In the genomic region with DNA sequence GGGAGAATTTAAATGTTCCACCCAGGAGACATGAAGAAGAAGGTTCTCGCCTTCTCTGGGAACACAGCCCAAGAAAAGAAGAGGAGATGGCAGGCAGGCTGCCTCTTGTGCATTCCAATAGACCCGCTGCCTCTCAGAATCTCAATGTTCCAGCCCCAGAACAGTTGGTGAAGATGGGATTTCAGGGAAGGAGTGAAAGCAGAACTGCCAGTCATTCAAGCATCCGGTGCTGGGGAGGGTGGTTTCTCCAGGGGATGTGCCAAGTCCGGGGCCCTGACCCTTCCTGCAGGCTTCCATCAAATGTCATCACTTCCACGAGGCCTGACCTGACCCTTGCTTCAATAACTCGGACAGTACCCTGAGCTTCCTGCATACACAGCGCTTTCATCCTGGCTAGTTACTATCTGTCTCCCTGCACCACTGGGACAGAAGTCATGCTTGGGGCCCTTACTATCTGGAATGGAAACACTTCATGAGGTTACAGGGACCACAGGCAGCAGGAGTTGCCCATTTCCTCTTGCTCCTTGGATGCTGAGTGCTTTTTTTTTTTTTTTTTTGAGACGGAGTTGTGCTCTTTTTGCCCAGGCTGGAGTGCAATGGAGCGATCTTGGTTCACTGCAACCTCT, we compare ENCODE assay signal across 24 cellular contexts.
"Had no signal": no experiment of that assay in that cellular context is flagged by ENCODE, and none has a peak within 500 bp of the region (broad histone marks: within the 10 kb centered on the region; RNA-seq: fewer than 3 reads in every experiment).

No MANE protein-coding gene starts in this region.

- H3K9me3 Mint-ChIP-seq: activated CD4-positive, alpha-beta memory T cell treated with anti-CD3 and anti-CD28 coated beads for 36 hours; activated naive CD4-positive, alpha-beta T cell treated with anti-CD3 and anti-CD28 coated beads, Interleukin-2, amount 10 ng/mL, durations not matched to agents 7 days and 5 days; natural killer cell; stimulated activated effector memory CD8-positive, alpha-beta T cell treated with anti-CD3 and anti-CD28 coated beads, Interleukin-12 subunit alpha, Interleukin-12 subunit beta, amount 100 ng/mL, for 72 hours; stimulated activated naive CD8-positive, alpha-beta T cell treated with anti-CD3 and anti-CD28 coated beads, Interleukin-15, amount 100 ng/mL, for 72 hours had no signal

- H3K4me1 Mint-ChIP-seq: activated naive CD4-positive, alpha-beta T cell treated with anti-CD3 and anti-CD28 coated beads, Interleukin-2, amount 10 ng/mL, durations not matched to agents 7 days and 5 days; natural killer cell; stimulated activated effector memory CD8-positive, alpha-beta T cell treated with anti-CD3 and anti-CD28 coated beads, Interleukin-12 subunit alpha, Interleukin-12 subunit beta, amount 100 ng/mL, for 72 hours; stimulated activated naive CD8-positive, alpha-beta T cell treated with anti-CD3 and anti-CD28 coated beads, Interleukin-15, amount 100 ng/mL, for 72 hours; T-helper 17 cell had no signal

- H3K36me3 Mint-ChIP-seq: activated CD4-positive, alpha-beta memory T cell treated with anti-CD3 and anti-CD28 coated beads for 36 hours; activated naive CD4-positive, alpha-beta T cell treated with anti-CD3 and anti-CD28 coated beads, Interleukin-2, amount 10 ng/mL, durations not matched to agents 7 days and 5 days; natural killer cell; stimulated activated effector memory CD8-positive, alpha-beta T cell treated with anti-CD3 and anti-CD28 coated beads, Interleukin-12 subunit alpha, Interleukin-12 subunit beta, amount 100 ng/mL, for 72 hours had no signal

- ATAC-seq: foreskin keratinocyte; left colon; natural killer cell; pancreas; right lobe of liver; stimulated activated effector memory CD8-positive, alpha-beta T cell treated with anti-CD3 and anti-CD28 coated beads, Interleukin-12 subunit alpha, Interleukin-12 subunit beta, amount 100 ng/mL, for 72 hours; stimulated activated naive CD8-positive, alpha-beta T cell treated with anti-CD3 and anti-CD28 coated beads, Interleukin-15, amount 100 ng/mL, for 72 hours; T-helper 17 cell had no signal

- H3K4me2 ChIP-seq: hepatocyte had no signal

- H3K4me3 ChIP-seq: hepatocyte, lower lobe of right lung, pancreas, right lobe of liver, skin epidermis, tibial artery had no signal

- H3K9me3 ChIP-seq: lower lobe of right lung, neutrophil, pancreas, right lobe of liver, tibial artery had no signal

- FAIRE-seq: bronchial epithelial cell, pancreas had no signal

- H3K36me3 ChIP-seq: lower lobe of right lung, pancreas, right lobe of liver, tibial artery had no signal

- H2AFZ ChIP-seq: hepatocyte had no signal

- DNase-seq: activated CD4-positive, alpha-beta memory T cell treated with anti-CD3 and anti-CD28 coated beads for 36 hours; activated CD4-positive, alpha-beta T cell treated with anti-CD3 and anti-CD28 coated beads for 48 hours; activated CD4-positive, CD25-positive, alpha-beta regulatory T cell; activated effector memory CD4-positive, alpha-beta T cell treated with anti-CD3 and anti-CD28 coated beads, Interleukin-2, amount 50 U/mL, for 16 hours; activated naive CD4-positive, alpha-beta T cell treated with anti-CD3 and anti-CD28 coated beads, Interleukin-2, amount 10 ng/mL, durations not matched to agents 7 days and 5 days; activated T-cell treated with anti-CD3 and anti-CD28 coated beads, Interleukin-2, amount 50 U/mL, for 48 hours; erythroblast; foreskin keratinocyte; islet precursor cell; left colon; lower lobe of right lung; natural killer cell; pancreas; right lobe of liver; stimulated activated CD4-positive, alpha-beta T cell treated with anti-CD3 and anti-CD28 coated beads, Interleukin-1b, Interleukin-23, amount 100 ng/mL, for 48 hours; stimulated activated naive CD8-positive, alpha-beta T cell treated with anti-CD3 and anti-CD28 coated beads, Interleukin-15, amount 100 ng/mL, for 72 hours; SW 1271; T-helper 17 cell; tibial artery had no signal

- H3K4me3 Mint-ChIP-seq: activated CD4-positive, alpha-beta memory T cell treated with anti-CD3 and anti-CD28 coated beads for 36 hours; activated naive CD4-positive, alpha-beta T cell treated with anti-CD3 and anti-CD28 coated beads, Interleukin-2, amount 10 ng/mL, durations not matched to agents 7 days and 5 days; natural killer cell; stimulated activated effector memory CD8-positive, alpha-beta T cell treated with anti-CD3 and anti-CD28 coated beads, Interleukin-12 subunit alpha, Interleukin-12 subunit beta, amount 100 ng/mL, for 72 hours; stimulated activated naive CD8-positive, alpha-beta T cell treated with anti-CD3 and anti-CD28 coated beads, Interleukin-15, amount 100 ng/mL, for 72 hours; T-helper 17 cell had no signal

- H3K27ac ChIP-seq: foreskin keratinocyte, hepatocyte, lower lobe of right lung, neutrophil, pancreas, right lobe of liver, skin epidermis, tibial artery had no signal

- H3K4me1 ChIP-seq: foreskin keratinocyte, lower lobe of right lung, pancreas, right lobe of liver, tibial artery had no signal

- H3K27ac Mint-ChIP-seq: activated CD4-positive, alpha-beta memory T cell treated with anti-CD3 and anti-CD28 coated beads for 36 hours; activated naive CD4-positive, alpha-beta T cell treated with anti-CD3 and anti-CD28 coated beads, Interleukin-2, amount 10 ng/mL, durations not matched to agents 7 days and 5 days; natural killer cell; stimulated activated effector memory CD8-positive, alpha-beta T cell treated with anti-CD3 and anti-CD28 coated beads, Interleukin-12 subunit alpha, Interleukin-12 subunit beta, amount 100 ng/mL, for 72 hours; stimulated activated naive CD8-positive, alpha-beta T cell treated with anti-CD3 and anti-CD28 coated beads, Interleukin-15, amount 100 ng/mL, for 72 hours; T-helper 17 cell had no signal

- H3K79me2 ChIP-seq: hepatocyte had no signal

- H3K27me3 ChIP-seq: neutrophil, pancreas, right lobe of liver had no signal
